Comparison of ENCODE assay signal across 28 cellular contexts in the genomic region with DNA sequence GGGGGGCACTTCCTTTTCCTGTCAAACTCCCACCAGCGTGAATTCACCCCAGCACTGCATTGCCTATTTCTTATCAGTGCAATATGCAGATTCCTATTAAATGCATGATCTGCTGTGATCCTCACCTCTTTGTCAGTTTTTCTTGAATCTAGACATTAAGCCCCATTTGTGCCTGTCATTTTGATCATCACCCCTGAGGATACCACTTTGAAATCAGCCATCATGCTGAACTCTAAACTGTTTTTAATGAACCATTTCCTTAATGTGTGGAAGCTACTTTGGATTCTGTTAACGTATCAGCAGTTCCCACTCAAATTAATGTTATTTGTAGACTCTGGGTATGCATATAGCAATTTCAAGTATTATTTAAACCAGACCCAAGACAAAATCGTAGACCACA.
"Had no signal": no experiment of that assay in that cellular context is flagged by ENCODE, and none has a peak within 500 bp of the region (broad histone marks: within the 10 kb centered on the region; RNA-seq: fewer than 3 reads in every experiment).

No MANE protein-coding gene starts in this region.

- H3K9me3 ChIP-seq: esophagus muscularis mucosa, gastroesophageal sphincter, lower lobe of right lung, ovary, psoas muscle, spleen, testis, tibial artery, upper lobe of left lung had no signal

- DNase-seq: dermis blood vessel endothelial cell; effector memory CD4-positive, alpha-beta T cell; foreskin keratinocyte; hypothalamus; immature natural killer cell; islet precursor cell; kidney glomerular epithelial cell; left colon; left ventricle myocardium superior; lower lobe of right lung; natural killer cell; occipital lobe; ovary; posterior cingulate gyrus; psoas muscle; right cardiac atrium; spleen; stimulated activated CD4-positive, alpha-beta T cell treated with anti-CD3 and anti-CD28 coated beads, Interleukin-4, amount 100 ng/mL, for 4 hours; stimulated activated naive CD8-positive, alpha-beta T cell treated with anti-CD3 and anti-CD28 coated beads, Interleukin-15, Interleukin-2, amounts not matched to agents 100 U/mL and 50 U/mL, for 24 hours; substantia nigra; testis; tibial artery; upper lobe of left lung had no signal

- H3K27ac ChIP-seq: coronary artery, esophagus muscularis mucosa, foreskin keratinocyte, gastroesophageal sphincter, lower lobe of right lung, ovary, psoas muscle, skin epidermis, spleen, testis, tibial artery, upper lobe of left lung had no signal

- H3K27ac Mint-ChIP-seq: immature natural killer cell; natural killer cell; stimulated activated memory B cell treated with anti-CD40 and anti-IgM and Interleukin-4, amounts not matched to agents 10 μg/mL and 1 μg/mL and 100 μg/mL, for 72 hours had no signal

- H3K9me3 Mint-ChIP-seq: immature natural killer cell; natural killer cell; stimulated activated memory B cell treated with anti-CD40 and anti-IgM and Interleukin-4, amounts not matched to agents 10 μg/mL and 1 μg/mL and 100 μg/mL, for 72 hours had no signal

- H3K36me3 ChIP-seq: gastroesophageal sphincter, lower lobe of right lung, ovary, spleen, tibial artery, upper lobe of left lung had no signal

- H3K4me3 Mint-ChIP-seq: immature natural killer cell; natural killer cell; stimulated activated memory B cell treated with anti-CD40 and anti-IgM and Interleukin-4, amounts not matched to agents 10 μg/mL and 1 μg/mL and 100 μg/mL, for 72 hours had no signal

- H3K4me1 ChIP-seq: testis had no signal

- H3K36me3 Mint-ChIP-seq: immature natural killer cell; natural killer cell; stimulated activated memory B cell treated with anti-CD40 and anti-IgM and Interleukin-4, amounts not matched to agents 10 μg/mL and 1 μg/mL and 100 μg/mL, for 72 hours had no signal

- H3K27me3 ChIP-seq: foreskin keratinocyte, ovary, testis, tibial artery had no signal

- H3K4me3 ChIP-seq: coronary artery, esophagus muscularis mucosa, gastroesophageal sphincter, lower lobe of right lung, ovary, psoas muscle, skin epidermis, spleen, testis, tibial artery, upper lobe of left lung had no signal

- ATAC-seq: foreskin keratinocyte; gastroesophageal sphincter; left colon; left ventricle myocardium superior; lower lobe of right lung; natural killer cell; psoas muscle; right cardiac atrium; stimulated activated memory B cell treated with anti-CD40 and anti-IgM and Interleukin-4, amounts not matched to agents 10 μg/mL and 1 μg/mL and 100 μg/mL, for 72 hours; stimulated activated naive CD8-positive, alpha-beta T cell treated with anti-CD3 and anti-CD28 coated beads, Interleukin-15, Interleukin-2, amounts not matched to agents 100 U/mL and 50 U/mL, for 24 hours had no signal
